ENCODE assay signal across 10 cellular contexts in genomic region chr6:113352029-113352801, GRCh38.
A peak's percentile ranks its signal among the peaks of the same experiment; 100 is the strongest.
DNase-seq lines count a peak whose midpoint lies in the region; ATAC-seq and TF ChIP-seq lines count a peak whose summit lies in the region.
"Had no signal": no experiment of that assay in that cellular context is flagged by ENCODE, and none has a peak within 500 bp of the region (broad histone marks: within the 10 kb centered on the region; RNA-seq: fewer than 3 reads in every experiment).

No MANE protein-coding gene starts in this region.

- H3K4me1 ChIP-seq in skeletal muscle satellite cell (ENCODE audit: control insufficient read depth, insufficient read depth, low read length), result peaks cover 39% of the 10 kb centered on the region

- no peaks in the 10 kb centered on the region for H3K36me3 ChIP-seq in skeletal muscle satellite cell (ENCODE audit: insufficient read depth, low read length)
- H3K36me3 ChIP-seq: heart right ventricle had no signal

- peak overlapping the region; percentile 78 for H3K4me2 ChIP-seq in skeletal muscle satellite cell (ENCODE audit: low read length)

- peak; percentile 45 for ATAC-seq in HG02798 (IDR thresholded peaks at IDR 0.05; ENCODE audit: poor library complexity, unreplicated experiment)
- no peak for ATAC-seq in GM18873 (IDR thresholded peaks at IDR 0.05; ENCODE audit: low FRiP score, unreplicated experiment)

- no peak overlapping the region for H3K4me3 ChIP-seq in fibroblast of pulmonary artery (replicated peaks; ENCODE audit: low read depth, low read length)
- H3K4me3 ChIP-seq in skeletal muscle satellite cell (ENCODE audit: low read length), result peak overlapping the region; percentile 55
- H3K4me3 ChIP-seq: heart right ventricle had no signal

- no peaks in the 10 kb centered on the region for H3K9me3 ChIP-seq in skeletal muscle satellite cell (replicated peaks; ENCODE audit: low read length)
- H3K9me3 ChIP-seq: heart right ventricle had no signal

- H3K9ac ChIP-seq in skeletal muscle satellite cell (ENCODE audit: low read depth, low read length), result peak overlapping the region; percentile 80

- no peaks in the 10 kb centered on the region for H3K27me3 ChIP-seq in skeletal muscle satellite cell (ENCODE audit: control insufficient read depth, insufficient read depth, low read length)
- H3K27me3 ChIP-seq: heart right ventricle had no signal

- no peak for TF ChIP-seq CTCF in fibroblast of pulmonary artery (IDR thresholded peaks at IDR 0.05; ENCODE audit: low read length, missing control alignments)

- DNase-seq in T1000 (lab: John Stamatoyannopoulos, UW) (peak; percentile 12), fibroblast of pulmonary artery (ENCODE audit: low read depth) (peak; percentile 76), NCI-H1694 (lab: John Stamatoyannopoulos, UW) (no peak), NCI-H1105 treated with DMSO at 0.1 percent for 48 hours (lab: John Stamatoyannopoulos, UW) (no peak)
- DNase-seq: activated gamma-delta T cell, H7 had no signal

Comparison
In these comparisons a context has a peak if more than half of its experiments do, and no peak if none do; other contexts are left out.
1. DNase-seq: peak in T1000 (single experiment) and fibroblast of pulmonary artery (single experiment); none in NCI-H1694 (single experiment) and NCI-H1105 treated with DMSO at 0.1 percent for 48 hours (single experiment).